ENCODE assay signal across 11 cellular contexts in the genomic region with DNA sequence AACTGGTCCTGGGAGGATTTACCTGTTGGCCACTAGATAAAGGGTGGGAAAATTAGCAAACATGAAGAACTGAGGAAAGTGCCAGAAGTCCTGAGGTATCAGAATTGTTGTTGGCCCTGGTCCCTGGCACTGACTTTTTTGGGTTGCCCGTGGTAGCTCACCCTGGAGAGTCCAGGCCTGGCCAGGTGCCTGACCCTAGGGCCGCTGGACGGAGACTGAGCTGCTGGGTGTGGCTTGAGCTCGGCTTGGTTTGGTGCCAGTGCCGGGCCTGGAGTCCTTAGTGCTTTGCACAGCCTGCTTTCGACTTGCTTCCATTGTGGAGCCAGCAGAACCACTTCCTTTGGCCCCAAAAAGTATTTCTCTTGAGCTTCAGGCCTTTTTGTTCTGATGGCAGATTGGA.
"Had no signal": no experiment of that assay in that cellular context is flagged by ENCODE, and none has a peak within 500 bp of the region (broad histone marks: within the 10 kb centered on the region; RNA-seq: fewer than 3 reads in every experiment).

No MANE protein-coding gene starts in this region.

- H3K27me3 ChIP-seq: cardiac muscle cell, tibial artery had no signal

- H3K4me3 ChIP-seq: cardiac muscle cell, skin epidermis, tibial artery had no signal

- H3K9me3 ChIP-seq: tibial artery had no signal

- DNase-seq: activated CD4-positive, alpha-beta memory T cell treated with anti-CD3 and anti-CD28 coated beads, Interleukin-2, amount 10 ng/mL, durations not matched to agents 7 days and 5 days; activated CD4-positive, alpha-beta T cell treated with anti-CD3 and anti-CD28 coated beads for 36 hours; activated T-cell treated with anti-CD3 and anti-CD28 coated beads, Interleukin-2, amount 50 U/mL, for 72 hours; cortex of kidney; mesenchymal stem cell; stimulated activated CD4-positive, alpha-beta T cell treated with anti-CD3 and anti-CD28 coated beads, Interleukin-4, amount 100 ng/mL, for 4 hours; T-helper 9 cell; WERI-Rb-1 had no signal

- H3K27ac ChIP-seq: cardiac muscle cell, skin epidermis, tibial artery, WERI-Rb-1 had no signal

- H3K4me1 ChIP-seq: tibial artery had no signal

- ATAC-seq: activated CD4-positive, alpha-beta T cell treated with anti-CD3 and anti-CD28 coated beads for 36 hours; activated T-cell treated with anti-CD3 and anti-CD28 coated beads, Interleukin-2, amount 50 U/mL, for 72 hours had no signal
